6 cellular contexts compared by ENCODE assay signal in genomic region chr12:6494351-6494743, GRCh38. TPM values are rescaled to one million over a fixed set of nuclear protein-coding genes. Genes with fewer than 3 reads are reported as not detected.
A peak's percentile ranks its signal among the peaks of the same experiment; 100 is the strongest.
DNase-seq lines count a peak whose midpoint lies in the region; ATAC-seq and TF ChIP-seq lines count a peak whose summit lies in the region.

No MANE protein-coding gene starts in this region.

- H3K9me3 Mint-ChIP-seq in immature natural killer cell: no peaks in the 10 kb centered on the region

- in situ Hi-C loops in SK-MEL-5 (cut with HindIII; ENCODE audit: low pct_unique_long_range_greater_than_20kb, low sequenced_read_pairs): no loop called here
- in situ Hi-C loops in KBM-7 (cut with MboI; ENCODE audit: low pct_unique_long_range_greater_than_20kb, low sequenced_read_pairs): no loop called here

- peak; percentile 26 for TF ChIP-seq CTCF in GM12873 (IDR thresholded peaks at IDR 0.05; ENCODE audit: insufficient read depth, low read depth, low read length, missing control alignments)

- H3K27me3 Mint-ChIP-seq in immature natural killer cell (ENCODE audit: low read depth in 3 of 3): peaks cover 9 to 22% (median 10%) of the 10 kb centered on the region in 3 donors

- no peak for ATAC-seq in GM21360 (IDR thresholded peaks at IDR 0.05; ENCODE audit: unreplicated experiment)

- H3K4me1 Mint-ChIP-seq in immature natural killer cell: peaks cover 33 to 45% of the 10 kb centered on the region in 2 donors

- DNase-seq in SK-MEL-5 (ENCODE audit: low read depth, low spot score) (peak; percentile 11), immature natural killer cell (no peak), KBM-7 (no peak), dermis blood vessel endothelial cell (no peak)

- peak overlapping the region; percentile 92 to 98 (median 96) for H3K4me3 Mint-ChIP-seq in immature natural killer cell

- peak overlapping the region; percentile 93 to 99 (median 96) for H3K27ac Mint-ChIP-seq in immature natural killer cell

- peaks cover 0 to 11% (median 4%) of the 10 kb centered on the region in 3 donors for H3K36me3 Mint-ChIP-seq in immature natural killer cell

RNA-seq across cellular contexts. Expression of gene NCAPD2, which starts 0.4 kb away (rescaled TPM):
- total RNA-seq in SK-MEL-5 (2014; rRNA removed; shearing (Covaris generic)): 53.5 and 56.4 TPM in 2 replicates
- polyA plus RNA-seq in SK-MEL-5 (2015; cell fraction: cytosol; rRNA removed): 87.3 and 123 TPM in 2 replicates
- 75.3 and 84.0 TPM in 2 replicates for polyA plus RNA-seq in SK-MEL-5 (2015; cell fraction: nucleus; rRNA removed)
- 10 to 100 TPM; 23.3 to 50.5 (median 24.0) TPM for polyA plus RNA-seq in immature natural killer cell
- total RNA-seq in dermis blood vessel endothelial cell: 28.2 and 102 TPM in 2 replicates

RNA-seq across cellular contexts. Expression of gene MRPL51, which starts 1.3 kb away (rescaled TPM):
- 252 and 261 TPM in 2 replicates for total RNA-seq in SK-MEL-5 (2014; rRNA removed; shearing (Covaris generic))
- 92.9 and 155 TPM in 2 replicates for polyA plus RNA-seq in SK-MEL-5 (2015; cell fraction: cytosol; rRNA removed)
- polyA plus RNA-seq in SK-MEL-5 (2015; cell fraction: nucleus; rRNA removed): 13.1 and 18.8 TPM in 2 replicates
- polyA plus RNA-seq in immature natural killer cell: 100 to 1,000 TPM; 240 to 280 (median 248) TPM
- total RNA-seq in dermis blood vessel endothelial cell: 86.4 and 167 TPM in 2 replicates

RNA-seq across cellular contexts. Expression of gene VAMP1, which starts 23.9 kb away (rescaled TPM):
- 0.59 and 2.7 TPM in 2 replicates for total RNA-seq in SK-MEL-5 (2014; rRNA removed; shearing (Covaris generic))
- polyA plus RNA-seq in SK-MEL-5 (2015; cell fraction: cytosol; rRNA removed): 0.70 and 2.7 TPM in 2 replicates
- polyA plus RNA-seq in SK-MEL-5 (2015; cell fraction: nucleus; rRNA removed): 85.1 and 91.7 TPM in 2 replicates
- polyA plus RNA-seq in immature natural killer cell: 1 to 10 TPM; 7.8 to 9.7 (median 8.4) TPM
- total RNA-seq in dermis blood vessel endothelial cell: 0.51 and 4.1 TPM in 2 replicates

RNA-seq across cellular contexts. Expression of gene GAPDH, which starts 40.0 kb away (rescaled TPM):
- total RNA-seq in SK-MEL-5 (2014; rRNA removed; shearing (Covaris generic)): 9,488 and 9,829 TPM in 2 replicates
- 11,028 and 11,713 TPM in 2 replicates for polyA plus RNA-seq in SK-MEL-5 (2015; cell fraction: cytosol; rRNA removed)
- 3,036 and 3,118 TPM in 2 replicates for polyA plus RNA-seq in SK-MEL-5 (2015; cell fraction: nucleus; rRNA removed)
- 1,000 to 10,000 TPM; 1,615 to 2,185 (median 1,854) TPM for polyA plus RNA-seq in immature natural killer cell
- total RNA-seq in dermis blood vessel endothelial cell: 4,017 and 6,422 TPM in 2 replicates

RNA-seq across cellular contexts. Expression of gene TAPBPL, which starts 42.5 kb away (rescaled TPM):
- 24.1 and 31.2 TPM in 2 replicates for total RNA-seq in SK-MEL-5 (2014; rRNA removed; shearing (Covaris generic))
- 36.7 and 42.6 TPM in 2 replicates for polyA plus RNA-seq in SK-MEL-5 (2015; cell fraction: cytosol; rRNA removed)
- polyA plus RNA-seq in SK-MEL-5 (2015; cell fraction: nucleus; rRNA removed): 18.5 and 30.5 TPM in 2 replicates
- polyA plus RNA-seq in immature natural killer cell: 100 to 1,000 TPM; 205 to 276 (median 259) TPM
- total RNA-seq in dermis blood vessel endothelial cell: 23.0 and 26.1 TPM in 2 replicates
